In genomic region chr6:101847690-101848089, GRCh38 we compare ENCODE assay signal across 18 cellular contexts.
DNase-seq lines count a peak whose midpoint lies in the region; ATAC-seq and TF ChIP-seq lines count a peak whose summit lies in the region.
"Had no signal": no experiment of that assay in that cellular context is flagged by ENCODE, and none has a peak within 500 bp of the region (broad histone marks: within the 10 kb centered on the region; RNA-seq: fewer than 3 reads in every experiment).

No MANE protein-coding gene starts in this region.

- no peak overlapping the region for H3T11ph ChIP-seq in H9 (ENCODE audit: low read length)

- H2BK20ac ChIP-seq in H9 (ENCODE audit: low read depth, low read length, poor library complexity, severe bottlenecking) = no peak overlapping the region

- peak overlapping the region; percentile 73 for H3K18ac ChIP-seq in H9 (ENCODE audit: insufficient read length, low read depth, low read length)
- no peak overlapping the region for H3K18ac ChIP-seq in mesendoderm (ENCODE audit: low read length)

- H4K20me1 ChIP-seq in H9 (ENCODE audit: control insufficient read depth, insufficient read depth, insufficient read length) = no peaks in the 10 kb centered on the region
- H4K20me1 ChIP-seq: BLaER1 had no signal

- H3K56ac ChIP-seq in H9 (ENCODE audit: insufficient read length, low read depth, low read length) (no peak overlapping the region), mesendoderm (ENCODE audit: low read length) (no peak overlapping the region)

- H3K9me3 ChIP-seq in H9 (ENCODE audit: control insufficient read depth, low read depth, low read length) (no peaks in the 10 kb centered on the region), iPS DF 6.9 (ENCODE audit: control insufficient read depth, insufficient read depth, low read length) (no peaks in the 10 kb centered on the region)
- H3K9me3 ChIP-seq: BLaER1 had no signal

- H3K36me3 ChIP-seq in iPS DF 6.9 (ENCODE audit: control insufficient read depth, insufficient read depth, low read length) (no peaks in the 10 kb centered on the region), mesendoderm (ENCODE audit: control insufficient read depth, insufficient read depth, low read length) (no peaks in the 10 kb centered on the region)
- H3K36me3 ChIP-seq: BLaER1 had no signal

- no peaks in the 10 kb centered on the region for H3K27me3 Mint-ChIP-seq in H9 (ENCODE audit: low read depth)
- no peaks in the 10 kb centered on the region for H3K27me3 Mint-ChIP-seq in central memory CD8-positive, alpha-beta T cell
- no peaks in the 10 kb centered on the region for H3K27me3 Mint-ChIP-seq in mesothelial cell of epicardium (ENCODE audit: low read depth)

- H3K27ac ChIP-seq in H9 (ENCODE audit: insufficient read length, low read depth, low read length) (peak overlapping the region; percentile 57), iPS DF 6.9 (ENCODE audit: low read length) (no peak overlapping the region), mesendoderm (ENCODE audit: low read depth, low read length) (no peak overlapping the region)
- H3K27ac ChIP-seq: BLaER1 had no signal

- H3K27ac Mint-ChIP-seq in H9 (peak overlapping the region; percentile 73 to 96 (median 94); a peak in 5 of 7 replicates), mesothelial cell of epicardium (no peak overlapping the region)
- H3K27ac Mint-ChIP-seq in central memory CD8-positive, alpha-beta T cell (ENCODE audit: low read depth) = peak overlapping the region; percentile 89
- H3K27ac Mint-ChIP-seq: CD8-positive, alpha-beta T cell had no signal

- H4K8ac ChIP-seq in H9 (replicated peaks; ENCODE audit: insufficient read length, low read depth, low read length) (no peak overlapping the region), mesendoderm (ENCODE audit: low read depth, low read length) (no peak overlapping the region)

- peaks cover 32 to 35% of the 10 kb centered on the region in 2 experiments for H3K4me1 Mint-ChIP-seq in H9
- peaks cover 23% of the 10 kb centered on the region for H3K4me1 Mint-ChIP-seq in central memory CD8-positive, alpha-beta T cell
- H3K4me1 Mint-ChIP-seq in mesothelial cell of epicardium = peaks cover 2% of the 10 kb centered on the region

- H3K14ac ChIP-seq in H9 (ENCODE audit: insufficient read depth, low read length) = no peak overlapping the region

- H2BK120ac ChIP-seq in H9 (ENCODE audit: low read depth, low read length, poor library complexity, severe bottlenecking) = no peak overlapping the region
- no peak overlapping the region for H2BK120ac ChIP-seq in mesendoderm (ENCODE audit: low read depth, low read length)

- TF ChIP-seq CTCF in H9 (conservative IDR thresholded peaks at IDR 0.05) = peak; percentile 46; the same call in 2 of the 3 replicates
- TF ChIP-seq CTCF in mesothelial cell of epicardium (IDR thresholded peaks at IDR 0.05; ENCODE audit: unreplicated experiment) = no peak

- H3K27me3 ChIP-seq in H9 (ENCODE audit: insufficient read depth, low read length) = no peaks in the 10 kb centered on the region
- H3K27me3 ChIP-seq in iPS DF 6.9 (ENCODE audit: control insufficient read depth, insufficient read depth, low read length) = no peaks in the 10 kb centered on the region
- no peaks in the 10 kb centered on the region for H3K27me3 ChIP-seq in mesendoderm (ENCODE audit: insufficient read depth, low read length, poor library complexity)
- H3K27me3 ChIP-seq: BLaER1 had no signal

- H3K23ac ChIP-seq in H9 (ENCODE audit: insufficient read length, low read depth, low read length) (no peak overlapping the region), mesendoderm (ENCODE audit: low read length) (no peak overlapping the region)

- H3K9me3 Mint-ChIP-seq in H9 = no peaks in the 10 kb centered on the region
- no peaks in the 10 kb centered on the region for H3K9me3 Mint-ChIP-seq in central memory CD8-positive, alpha-beta T cell
- H3K9me3 Mint-ChIP-seq in mesothelial cell of epicardium = no peaks in the 10 kb centered on the region

- H2BK15ac ChIP-seq in H9 (ENCODE audit: low read depth, low read length) = no peak overlapping the region
- no peak overlapping the region for H2BK15ac ChIP-seq in mesendoderm (replicated peaks; ENCODE audit: low read depth)

- no peaks in the 10 kb centered on the region; a peak in 1 of 7 replicates for H3K36me3 Mint-ChIP-seq in H9 (ENCODE audit: insufficient read depth in 1 of 3, low read depth in 3 of 3)
- H3K36me3 Mint-ChIP-seq in central memory CD8-positive, alpha-beta T cell (ENCODE audit: insufficient read depth) = peaks cover 4% of the 10 kb centered on the region
- no peaks in the 10 kb centered on the region for H3K36me3 Mint-ChIP-seq in mesothelial cell of epicardium
- H3K36me3 Mint-ChIP-seq: CD8-positive, alpha-beta T cell had no signal

- H3K4me3 Mint-ChIP-seq in H9 (no peak overlapping the region), mesothelial cell of epicardium (no peak overlapping the region)
- H3K4me3 Mint-ChIP-seq in central memory CD8-positive, alpha-beta T cell = no peak overlapping the region
- H3K4me3 Mint-ChIP-seq: CD8-positive, alpha-beta T cell had no signal

- no peaks in the 10 kb centered on the region for H3K79me1 ChIP-seq in H9 (ENCODE audit: insufficient read depth, low read depth, low read length, poor library complexity, severe bottlenecking)
- no peaks in the 10 kb centered on the region for H3K79me1 ChIP-seq in mesendoderm (ENCODE audit: low read length)

- H3K4ac ChIP-seq in H9 (ENCODE audit: low read depth, low read length) = no peak overlapping the region
- H3K4ac ChIP-seq in mesendoderm (ENCODE audit: low read depth, low read length) = no peak overlapping the region

- H4K5ac ChIP-seq in H9 (ENCODE audit: insufficient read length, low read depth, low read length) (no peak overlapping the region), mesendoderm (ENCODE audit: low read length) (no peak overlapping the region)

- H3K23me2 ChIP-seq in H9 (ENCODE audit: insufficient read length, low read depth, low read length, poor library complexity, severe bottlenecking) = no peaks in the 10 kb centered on the region

- WGBS in H9 (ENCODE audit: extremely low coverage, insufficient read length, low lambda C conversion rate) = no CpG with 5 or more reads among the region's 3 CpGs
- WGBS in iPS DF 6.9 (ENCODE audit: insufficient coverage, insufficient read length) = no CpG with 5 or more reads among the region's 3 CpGs
- WGBS in mesendoderm (ENCODE audit: extremely low coverage, insufficient coverage, low lambda C conversion rate) = no CpG with 5 or more reads among the region's 3 CpGs

- no peak overlapping the region for H2BK5ac ChIP-seq in H9 (ENCODE audit: insufficient read length, low read length)
- no peak overlapping the region for H2BK5ac ChIP-seq in mesendoderm (ENCODE audit: low read length)

- H2AK5ac ChIP-seq in H9 (ENCODE audit: insufficient read length, low read length) (no peak overlapping the region), mesendoderm (ENCODE audit: low read length) (no peak overlapping the region)

- DNase-seq in H9 = peak; percentile 46
- no peak for DNase-seq in central memory CD8-positive, alpha-beta T cell (ENCODE audit: low spot score in 2 of 2)
- DNase-seq in iPS DF 6.9 (ENCODE audit: low read depth, low spot score) = peak; percentile 25
- peak; percentile 70 for DNase-seq in mesendoderm
- DNase-seq in mesothelial cell of epicardium (ENCODE audit: low spot score in 2 of 2, unreplicated experiment in 2 of 2) = no peak
- DNase-seq in activated CD8-positive, alpha-beta memory T cell treated with anti-CD3 and anti-CD28 coated beads, Interleukin-2, amount 50 U/mL, for 48 hours = no peak
- DNase-seq: Calu3; CD8-positive, alpha-beta T cell; KG1; MV-4-11; NCI-H1694 treated with DMSO at 0.1 percent for 48 hours; NCI-H510A; NCI-H774; OCI-M1; SHP77 treated with DMSO at 0.1 percent for 48 hours had no signal

- H4K91ac ChIP-seq in H9 (ENCODE audit: insufficient read length, low read depth, low read length) = no peak overlapping the region

- no peak overlapping the region for H2BK12ac ChIP-seq in H9 (ENCODE audit: insufficient read length, low read depth, low read length)

- H3K9ac ChIP-seq in H9 (ENCODE audit: extremely low read depth, insufficient read length, low read length) (no peak overlapping the region), mesendoderm (ENCODE audit: low read length) (no peak overlapping the region)
- H3K9ac ChIP-seq: BLaER1 had no signal

- H3K4me1 ChIP-seq in H9 (ENCODE audit: insufficient read depth, low read length) = peaks cover 5% of the 10 kb centered on the region
- peaks cover 5% of the 10 kb centered on the region; the same call in 1 of the 2 replicates for H3K4me1 ChIP-seq in iPS DF 6.9 (ENCODE audit: control insufficient read depth, insufficient read depth, low read length)
- no peaks in the 10 kb centered on the region for H3K4me1 ChIP-seq in mesendoderm (ENCODE audit: control insufficient read depth, low read depth, low read length)
- H3K4me1 ChIP-seq: BLaER1 had no signal

- H2AFZ ChIP-seq in H9 (ENCODE audit: low read length) = peak overlapping the region; percentile 67

- H3K4me3 ChIP-seq in iPS DF 6.9 (ENCODE audit: low read length) (no peak overlapping the region), mesendoderm (ENCODE audit: low read length) (no peak overlapping the region)
- H3K4me3 ChIP-seq: BLaER1, GM12878 had no signal

- peak overlapping the region; percentile 50 for H3K4me2 ChIP-seq in H9 (ENCODE audit: insufficient read depth, insufficient read length, low read length)
- no peak overlapping the region for H3K4me2 ChIP-seq in mesendoderm (ENCODE audit: low read length)
- H3K4me2 ChIP-seq: BLaER1 had no signal

- ATAC-seq in central memory CD8-positive, alpha-beta T cell (replicated peaks; ENCODE audit: extremely low read depth, poor library complexity, severe bottlenecking) = no peak
- no peak for ATAC-seq in GM21723 (IDR thresholded peaks at IDR 0.05; ENCODE audit: unreplicated experiment)
- ATAC-seq: CD8-positive, alpha-beta T cell; GM12878 had no signal

- H3K79me2 ChIP-seq in H9 (ENCODE audit: insufficient read depth, low read length) = no peaks in the 10 kb centered on the region
- H3K79me2 ChIP-seq in mesendoderm (ENCODE audit: control insufficient read depth, insufficient read depth, low read length) = no peaks in the 10 kb centered on the region

Comparison
In these comparisons a context has a peak if more than half of its experiments do, and no peak if none do; other contexts are left out.
1. DNase-seq: peak in H9 (single experiment), iPS DF 6.9 (single experiment) and mesendoderm (single experiment); none in central memory CD8-positive, alpha-beta T cell (0 of 2), mesothelial cell of epicardium (0 of 2) and activated CD8-positive, alpha-beta memory T cell treated with anti-CD3 and anti-CD28 coated beads, Interleukin-2, amount 50 U/mL, for 48 hours (single experiment).